Comparison of ENCODE assay signal across 24 cellular contexts in genomic region chr1:172279951-172280350, GRCh38.
DNase-seq lines count a peak whose midpoint lies in the region; ATAC-seq and TF ChIP-seq lines count a peak whose summit lies in the region.
"Had no signal": no experiment of that assay in that cellular context is flagged by ENCODE, and none has a peak within 500 bp of the region (broad histone marks: within the 10 kb centered on the region; RNA-seq: fewer than 3 reads in every experiment).

No MANE protein-coding gene starts in this region.

- H3K23ac ChIP-seq in IMR-90 (ENCODE audit: low read depth, low read length): no peak overlapping the region

- DNase-seq in IMR-90: peak; percentile 45
- DNase-seq in astrocyte of the spinal cord (ENCODE audit: low read depth, low spot score): peak; percentile 51
- peak; percentile 15 for DNase-seq in glomerular visceral epithelial cell (ENCODE audit: extremely low spot score)
- no peak for DNase-seq in smooth muscle cell (lab: John Stamatoyannopoulos, UW; ENCODE audit: unreplicated experiment)
- DNase-seq in uterus: no peak
- DNase-seq in NCI-H345 (lab: John Stamatoyannopoulos, UW): no peak
- DNase-seq in NCI-H69 (lab: John Stamatoyannopoulos, UW): no peak
- DNase-seq: activated CD8-positive, alpha-beta T cell treated with anti-CD3 and anti-CD28 coated beads for 36 hours; activated naive CD8-positive, alpha-beta T cell treated with anti-CD3 and anti-CD28 coated beads, Interleukin-2, amount 10 ng/mL, durations not matched to agents 7 days and 5 days; GOT3; head of caudate nucleus; NCI-H1105 treated with DMSO at 0.1 percent for 48 hours; NCI-H2029 treated with DMSO at 0.1 percent for 48 hours; NCI-H226; NCI-H774; right lobe of liver; RPMI8226; stimulated activated CD4-positive, alpha-beta T cell treated with anti-CD3 and anti-CD28 coated beads, Interleukin-4, amount 100 ng/mL, for 4 hours; stimulated activated naive B cell treated with anti-CD40 and anti-IgM and Interleukin-4, amounts not matched to agents 10 μg/mL and 1 μg/mL and 100 μg/mL, for 72 hours; T-cell had no signal

- no peak overlapping the region for H2BK120ac ChIP-seq in IMR-90 (ENCODE audit: low read depth, low read length)

- H2BK15ac ChIP-seq in IMR-90 (ENCODE audit: low read depth, low read length): no peak overlapping the region

- no TSS peak for BruUV-seq in IMR-90 (replicated peaks; lab: Mats Ljungman, UMichigan)

- H4K8ac ChIP-seq in IMR-90 (ENCODE audit: low read depth in 2 of 2, low read length in 2 of 2): no peak overlapping the region

- peaks cover 7% of the 10 kb centered on the region for H3K4me1 ChIP-seq in IMR-90 (ENCODE audit: control insufficient read depth, insufficient read depth, low read length)
- H3K4me1 ChIP-seq in smooth muscle cell (ENCODE audit: low read depth): peaks cover 31% of the 10 kb centered on the region
- no peaks in the 10 kb centered on the region for H3K4me1 ChIP-seq in uterus
- H3K4me1 ChIP-seq: right lobe of liver had no signal

- in situ Hi-C loops in IMR-90 (cut with MboI; ENCODE audit: low sequenced_read_pairs) (no loop called here), astrocyte of the spinal cord (cut with HindIII; ENCODE audit: low sequenced_read_pairs) (no loop called here)

- TF ChIP-seq POLR2A in IMR-90 (IDR thresholded peaks at IDR 0.05; ENCODE audit: low read depth, low read length) (no peak), uterus (IDR thresholded peaks at IDR 0.05) (no peak)

- no peaks in the 10 kb centered on the region for H3K9me1 ChIP-seq in IMR-90 (ENCODE audit: insufficient read depth, low read length)

- H3K79me2 ChIP-seq in smooth muscle cell (ENCODE audit: low read depth): no peaks in the 10 kb centered on the region

- no peak overlapping the region for H3K56ac ChIP-seq in IMR-90 (ENCODE audit: extremely low read depth, insufficient read depth, low read length)

- WGBS in IMR-90 (ENCODE audit: extremely low coverage in 2 of 2, insufficient read length in 1 of 2), 2 experiments: no CpG with 5 or more reads among the region's 2 CpGs
- 17% methylated on average over 2 of the region's 2 CpGs for WGBS in smooth muscle cell (ENCODE audit: low lambda C conversion rate)

- no peaks in the 10 kb centered on the region for H3K79me1 ChIP-seq in IMR-90 (ENCODE audit: low read depth in 1 of 2, low read length in 2 of 2)

- H2AFZ ChIP-seq in IMR-90 (replicated peaks; ENCODE audit: low read length, poor library complexity): no peak overlapping the region
- H2AFZ ChIP-seq in smooth muscle cell (ENCODE audit: low read depth): no peak overlapping the region

- dilution Hi-C loops in IMR-90 (cut with HindIII; ENCODE audit: low sequenced_read_pairs, unreplicated experiment): no loop called here

- no peaks in the 10 kb centered on the region for H3K36me3 ChIP-seq in IMR-90 (ENCODE audit: control insufficient read depth, insufficient read depth, low read length)
- no peaks in the 10 kb centered on the region for H3K36me3 ChIP-seq in smooth muscle cell (ENCODE audit: low read depth)
- no peaks in the 10 kb centered on the region for H3K36me3 ChIP-seq in uterus
- H3K36me3 ChIP-seq: right lobe of liver, SJSA1 had no signal

- no peak overlapping the region for H2BK5ac ChIP-seq in IMR-90 (ENCODE audit: low read depth, low read length, poor library complexity, severe bottlenecking)

- H3K14ac ChIP-seq in IMR-90 (replicated peaks; ENCODE audit: low read depth, low read length): no peak overlapping the region

- TF ChIP-seq CTCF in IMR-90 (conservative IDR thresholded peaks at IDR 0.05; ENCODE audit: low read depth, low read length) (no peak), astrocyte of the spinal cord (IDR thresholded peaks at IDR 0.05; ENCODE audit: low read depth, low read length) (no peak), smooth muscle cell (IDR thresholded peaks at IDR 0.05; ENCODE audit: borderline replicate concordance, insufficient read depth, poor library complexity, severe bottlenecking) (no peak), uterus (IDR thresholded peaks at IDR 0.05) (no peak)

- H3K4ac ChIP-seq in IMR-90 (ENCODE audit: low read depth, low read length): no peak overlapping the region

- H2AK5ac ChIP-seq in IMR-90 (ENCODE audit: low read depth, low read length): no peak overlapping the region

- 0 out of 2 replicates have a peak overlapping the region, but pooled peaks have one; percentile 23 for H3K18ac ChIP-seq in IMR-90 (ENCODE audit: low read depth, low read length)

- intact Hi-C loops in IMR-90 (cut with micrococcal nuclease) (loop anchor here (10.0 kb wide), 1 partner anchor 275 kb away; no protein-coding TSS in a partner anchor), uterus (cut with DNase I; ENCODE audit: low total_unique reads) (no loop called here)

- no peak overlapping the region for H2AK9ac ChIP-seq in IMR-90 (replicated peaks; ENCODE audit: low read depth, low read length, poor library complexity)

- no peak for TF ChIP-seq RAD21 in IMR-90 (IDR thresholded peaks at IDR 0.05; ENCODE audit: low read length)

- H4K5ac ChIP-seq in IMR-90 (ENCODE audit: low read depth, low read length): peak overlapping the region; percentile 23; the same call in 1 of the 2 replicates

- H4K20me1 ChIP-seq in IMR-90 (ENCODE audit: insufficient read depth, low read length): no peaks in the 10 kb centered on the region
- no peaks in the 10 kb centered on the region for H4K20me1 ChIP-seq in smooth muscle cell (ENCODE audit: low read depth)

- H3K9ac ChIP-seq in IMR-90 (ENCODE audit: low read depth, low read length): no peak overlapping the region
- H3K9ac ChIP-seq in smooth muscle cell (ENCODE audit: low read depth): peak overlapping the region; percentile 60

- POLR2A ChIA-PET in IMR-90 (lab: Charles Lee; ENCODE audit: unreplicated experiment): no interaction called here

- H3K27me3 ChIP-seq in IMR-90 (ENCODE audit: control insufficient read depth, insufficient read depth, low read length): no peaks in the 10 kb centered on the region
- no peaks in the 10 kb centered on the region for H3K27me3 ChIP-seq in smooth muscle cell (ENCODE audit: low read depth)
- H3K27me3 ChIP-seq in uterus: no peaks in the 10 kb centered on the region
- H3K27me3 ChIP-seq: right lobe of liver, SJSA1 had no signal

- H2BK20ac ChIP-seq in IMR-90 (ENCODE audit: low read depth, low read length): no peak overlapping the region

- no peak overlapping the region for H3K4me3 ChIP-seq in IMR-90 (ENCODE audit: insufficient read depth, low read depth, low read length)
- no peak overlapping the region for H3K4me3 ChIP-seq in astrocyte of the spinal cord (ENCODE audit: low read depth, low read length)
- no peak overlapping the region for H3K4me3 ChIP-seq in smooth muscle cell
- no peak overlapping the region for H3K4me3 ChIP-seq in uterus
- H3K4me3 ChIP-seq: lung, right lobe of liver, SJSA1 had no signal

- ATAC-seq in IMR-90 (ENCODE audit: low read depth): no peak
- ATAC-seq: activated CD4-positive, CD25-positive, alpha-beta regulatory T cell treated with anti-CD3 and anti-CD28 coated beads, Interleukin-2, amount 50 U/mL, for 24 hours; activated CD8-positive, alpha-beta T cell treated with anti-CD3 and anti-CD28 coated beads for 36 hours; right lobe of liver; stimulated activated naive B cell treated with anti-CD40 and anti-IgM and Interleukin-4, amounts not matched to agents 10 μg/mL and 1 μg/mL and 100 μg/mL, for 72 hours; T-cell had no signal

- H3K4me2 ChIP-seq in IMR-90 (ENCODE audit: low read depth, low read length): no peak overlapping the region
- peak overlapping the region; percentile 77 for H3K4me2 ChIP-seq in smooth muscle cell

- H3F3A ChIP-seq in smooth muscle cell (ENCODE audit: low read depth): peaks cover 20% of the 10 kb centered on the region

- no peak overlapping the region for H3K27ac ChIP-seq in IMR-90 (ENCODE audit: insufficient read depth, low read length)
- peak overlapping the region; percentile 95 for H3K27ac ChIP-seq in smooth muscle cell (ENCODE audit: low read depth)
- no peak overlapping the region for H3K27ac ChIP-seq in uterus
- H3K27ac ChIP-seq: C4-2B, right lobe of liver, SJSA1 had no signal

- H3K9me3 ChIP-seq in IMR-90 (ENCODE audit: control insufficient read depth, insufficient read depth, low read length) (no peaks in the 10 kb centered on the region), smooth muscle cell (replicated peaks; ENCODE audit: low read depth) (no peaks in the 10 kb centered on the region), uterus (no peaks in the 10 kb centered on the region)
- H3K9me3 ChIP-seq: right lobe of liver, SJSA1 had no signal

- H4K91ac ChIP-seq in IMR-90 (ENCODE audit: insufficient read depth, low read depth, low read length): no peak overlapping the region

- CTCF ChIA-PET in IMR-90 (lab: Yijun Ruan, JAX): no interaction called here

TF ChIP-seq in IMR-90, 13 proteins besides CTCF, POLR2A, EP300 and RAD21 (continues in another document):
- no peak for TF ChIP-seq FOS (IDR thresholded peaks at IDR 0.05; ENCODE audit: low read depth, low read length)
- TF ChIP-seq NFE2L2 (IDR thresholded peaks at IDR 0.05; ENCODE audit: low read depth, low read length): no peak
- TF ChIP-seq MAFK (IDR thresholded peaks at IDR 0.05; ENCODE audit: low read depth, low read length): no peak
- TF ChIP-seq SMC3 (IDR thresholded peaks at IDR 0.05; ENCODE audit: low read depth, low read length): no peak
- TF ChIP-seq CHD1 (IDR thresholded peaks at IDR 0.05; ENCODE audit: low read depth, low read length): no peak
- TF ChIP-seq ELK1 (IDR thresholded peaks at IDR 0.05; ENCODE audit: borderline replicate concordance, low read depth, low read length): no peak
- no peak for TF ChIP-seq RFX5 (IDR thresholded peaks at IDR 0.05; ENCODE audit: low read depth, low read length)
- TF ChIP-seq CEBPB (IDR thresholded peaks at IDR 0.05; ENCODE audit: low read depth, low read length): no peak
- TF ChIP-seq USF2 (IDR thresholded peaks at IDR 0.05; ENCODE audit: low read depth, low read length): no peak
- no peak for TF ChIP-seq RCOR1 (IDR thresholded peaks at IDR 0.05; ENCODE audit: insufficient replicate concordance, low read length)

Comparison
In these comparisons a context has a peak if more than half of its experiments do, and no peak if none do; other contexts are left out.
1. DNase-seq: peak in IMR-90 (single experiment), astrocyte of the spinal cord (single experiment) and glomerular visceral epithelial cell (single experiment); none in smooth muscle cell (single experiment), uterus (0 of 2), NCI-H345 (single experiment) and NCI-H69 (single experiment).